Comparison of ENCODE assay signal across 37 cellular contexts in the genomic region with DNA sequence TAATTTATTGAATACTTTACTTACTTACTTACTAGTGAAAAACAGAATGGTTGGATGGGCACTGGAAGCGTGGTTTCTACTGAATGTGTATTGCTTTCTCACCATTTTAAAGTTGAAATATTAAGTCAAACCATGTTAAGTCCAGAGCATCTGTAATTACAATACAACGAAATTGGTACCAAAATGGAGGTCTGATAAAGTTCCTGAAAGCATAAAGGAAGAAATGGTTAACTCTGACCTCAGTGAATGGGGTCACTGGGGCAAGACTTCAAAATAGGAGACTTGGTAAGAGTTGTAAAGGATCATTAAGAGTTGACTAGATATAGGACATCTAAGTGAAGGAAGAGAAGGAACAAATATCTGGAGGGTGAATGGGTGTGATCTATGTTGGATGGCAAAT.
"Had no signal": no experiment of that assay in that cellular context is flagged by ENCODE, and none has a peak within 500 bp of the region (broad histone marks: within the 10 kb centered on the region; RNA-seq: fewer than 3 reads in every experiment).

No MANE protein-coding gene starts in this region.

- H3K36me3 ChIP-seq: MG63 had no signal

- H3K4me3 ChIP-seq: MG63 had no signal

- H3K27me3 ChIP-seq: MG63 had no signal

- H3K9me3 ChIP-seq: MG63 had no signal

- DNase-seq: Karpas-422, Kasumi-1, MG63, MM.1S, MV-4-11, NCI-H1048, NCI-H1092, NCI-H1092 treated with DMSO at 0.1 percent for 48 hours, NCI-H1105, NCI-H1105 treated with DMSO at 0.1 percent for 48 hours, NCI-H1417, NCI-H1417 treated with DMSO at 0.1 percent for 48 hours, NCI-H1436, NCI-H1436 treated with DMSO at 0.1 percent for 48 hours, NCI-H146, NCI-H1694, NCI-H1694 treated with DMSO at 0.1 percent for 48 hours, NCI-H187, NCI-H187 treated with DMSO at 0.1 percent for 48 hours, NCI-H1930, NCI-H2029, NCI-H2029 treated with DMSO at 0.1 percent for 48 hours, NCI-H2081, NCI-H2081 treated with DMSO at 0.1 percent for 48 hours, NCI-H2107, NCI-H2171, NCI-H2171 treated with DMSO at 0.1 percent for 48 hours, NCI-H2227 treated with DMSO at 0.1 percent for 48 hours, NCI-H226, NCI-H345, NCI-H446, NCI-H446 treated with DMSO at 0.1 percent for 48 hours, NCI-H510A, NCI-H510A treated with DMSO at 0.1 percent for 48 hours, NCI-H524, NCI-H524 treated with DMSO at 0.1 percent for 48 hours, NCI-H526 had no signal
